Comparison of ENCODE assay signal across 30 cellular contexts in genomic region chr14:97888331-97888730, GRCh38.
"Had no signal": no experiment of that assay in that cellular context is flagged by ENCODE, and none has a peak within 500 bp of the region (broad histone marks: within the 10 kb centered on the region; RNA-seq: fewer than 3 reads in every experiment).

No MANE protein-coding gene starts in this region.

- H3K36me3 Mint-ChIP-seq: activated naive CD4-positive, alpha-beta T cell treated with anti-CD3 and anti-CD28 coated beads, Interleukin-2, amount 10 ng/mL, durations not matched to agents 7 days and 5 days; brain had no signal

- H3K27ac Mint-ChIP-seq: activated B cell treated with CpG ODN at 0.5 μM for 24 hours; activated CD8-positive, alpha-beta T cell treated with anti-CD3 and anti-CD28 coated beads for 36 hours; activated naive CD4-positive, alpha-beta T cell treated with anti-CD3 and anti-CD28 coated beads, Interleukin-2, amount 10 ng/mL, durations not matched to agents 7 days and 5 days; activated naive CD4-positive, alpha-beta T cell treated with anti-CD3 and anti-CD28 coated beads, Interleukin-2, amount 50 U/mL, for 72 hours; activated naive CD8-positive, alpha-beta T cell treated with anti-CD3 and anti-CD28 coated beads, Interleukin-2, amount 10 ng/mL, durations not matched to agents 7 days and 5 days; activated T-helper 2 cell treated with anti-CD3 and anti-CD28 coated beads, Interferon-gamma antibody, Interleukin-2, Interleukin-4, amounts not matched to agents 10 μg/mL and 5 μg/mL and 100 μg/mL, durations not matched to agents 14 hours and 24 hours and 36 hours; brain; T-helper 17 cell; T-helper 2 cell treated with Interferon-gamma antibody and Interleukin-4, amounts not matched to agents 5 μg/mL and 100 μg/mL, for 36 hours had no signal

- H3K27me3 Mint-ChIP-seq: activated B cell treated with CpG ODN at 0.5 μM for 24 hours; activated CD8-positive, alpha-beta T cell treated with anti-CD3 and anti-CD28 coated beads for 36 hours; activated naive CD4-positive, alpha-beta T cell treated with anti-CD3 and anti-CD28 coated beads, Interleukin-2, amount 10 ng/mL, durations not matched to agents 7 days and 5 days; activated naive CD8-positive, alpha-beta T cell treated with anti-CD3 and anti-CD28 coated beads, Interleukin-2, amount 10 ng/mL, durations not matched to agents 7 days and 5 days; brain; T-helper 17 cell had no signal

- H3K4me1 Mint-ChIP-seq: activated B cell treated with CpG ODN at 0.5 μM for 24 hours; activated naive CD4-positive, alpha-beta T cell treated with anti-CD3 and anti-CD28 coated beads, Interleukin-2, amount 10 ng/mL, durations not matched to agents 7 days and 5 days; activated naive CD8-positive, alpha-beta T cell treated with anti-CD3 and anti-CD28 coated beads, Interleukin-2, amount 10 ng/mL, durations not matched to agents 7 days and 5 days; T-helper 17 cell had no signal

- H3K9me3 Mint-ChIP-seq: activated naive CD4-positive, alpha-beta T cell treated with anti-CD3 and anti-CD28 coated beads, Interleukin-2, amount 50 U/mL, for 72 hours had no signal

- ATAC-seq: activated CD4-positive, CD25-positive, alpha-beta regulatory T cell treated with anti-CD3 and anti-CD28 coated beads, Interleukin-2, amount 50 U/mL, for 24 hours; activated CD8-positive, alpha-beta T cell treated with anti-CD3 and anti-CD28 coated beads for 36 hours; activated naive CD4-positive, alpha-beta T cell treated with anti-CD3 and anti-CD28 coated beads, Interleukin-2, amount 50 U/mL, for 72 hours; activated T-cell treated with anti-CD3 and anti-CD28 coated beads, Interleukin-2, amount 50 U/mL, for 4 hours; gastroesophageal sphincter; T-helper 17 cell had no signal

- H3K4me1 ChIP-seq: ascending aorta, breast epithelium, colonic mucosa, gastroesophageal sphincter had no signal

- H3K4me3 ChIP-seq: ascending aorta, breast epithelium, cardiac muscle cell, colonic mucosa, esophagus squamous epithelium, gastroesophageal sphincter had no signal

- H3K4me3 Mint-ChIP-seq: activated B cell treated with CpG ODN at 0.5 μM for 24 hours; activated CD8-positive, alpha-beta T cell treated with anti-CD3 and anti-CD28 coated beads for 36 hours; activated naive CD4-positive, alpha-beta T cell treated with anti-CD3 and anti-CD28 coated beads, Interleukin-2, amount 10 ng/mL, durations not matched to agents 7 days and 5 days; activated naive CD8-positive, alpha-beta T cell treated with anti-CD3 and anti-CD28 coated beads, Interleukin-2, amount 10 ng/mL, durations not matched to agents 7 days and 5 days; activated T-cell treated with anti-CD3 and anti-CD28 coated beads, Interleukin-2, amount 50 U/mL, for 4 hours; brain; T-helper 17 cell; T-helper 2 cell treated with Interferon-gamma antibody and Interleukin-4, amounts not matched to agents 5 μg/mL and 100 μg/mL, for 36 hours had no signal

- H3K36me3 ChIP-seq: ascending aorta, breast epithelium, cardiac muscle cell, colonic mucosa, esophagus squamous epithelium, gastroesophageal sphincter, WERI-Rb-1 had no signal

- DNase-seq: activated B cell treated with CpG ODN at 0.5 μM for 24 hours; activated CD4-positive, alpha-beta T cell treated with anti-CD3 and anti-CD28 coated beads for 48 hours; activated CD4-positive, alpha-beta T cell treated with anti-CD3 and anti-CD28 coated beads, Interleukin-2, amount 50 U/mL, for 1 hour; activated CD4-positive, alpha-beta T cell treated with anti-CD3 and anti-CD28 coated beads, Interleukin-2, amount 50 U/mL, for 48 hours; activated CD8-positive, alpha-beta memory T cell treated with anti-CD3 and anti-CD28 coated beads for 24 hours; activated CD8-positive, alpha-beta T cell treated with anti-CD3 and anti-CD28 coated beads for 36 hours; activated gamma-delta T cell; activated naive CD4-positive, alpha-beta T cell; activated naive CD4-positive, alpha-beta T cell treated with anti-CD3 and anti-CD28 coated beads, Interleukin-2, amount 10 ng/mL, durations not matched to agents 7 days and 5 days; activated naive CD8-positive, alpha-beta T cell treated with anti-CD3 and anti-CD28 coated beads, Interleukin-2, amount 10 ng/mL, durations not matched to agents 7 days and 5 days; activated T-cell treated with anti-CD3 and anti-CD28 coated beads, Interleukin-2, amount 50 U/mL, for 4 hours; central memory CD4-positive, alpha-beta T cell; colonic mucosa; effector CD8-positive, alpha-beta T cell; esophagus squamous epithelium; foreskin melanocyte; T-helper 1 cell; T-helper 17 cell; T1000; WERI-Rb-1 had no signal

- H3K27me3 ChIP-seq: ascending aorta, breast epithelium, cardiac muscle cell, colonic mucosa, esophagus squamous epithelium had no signal

- H3K9me3 ChIP-seq: ascending aorta, breast epithelium, colonic mucosa, esophagus squamous epithelium, gastroesophageal sphincter had no signal

- H3K27ac ChIP-seq: ascending aorta, breast epithelium, cardiac muscle cell, colonic mucosa, epithelial cell of prostate, esophagus squamous epithelium, gastroesophageal sphincter, WERI-Rb-1 had no signal
